ENCODE assay signal across 8 cellular contexts in genomic region chr5:102865171-102865509, GRCh38.
DNase-seq lines count a peak whose midpoint lies in the region; ATAC-seq and TF ChIP-seq lines count a peak whose summit lies in the region.

No MANE protein-coding gene starts in this region.

- peak overlapping the region; percentile 62; the same call in 1 of the 2 replicates for H3K4me3 ChIP-seq in iPS DF 6.9 (ENCODE audit: low read length)
- no peak overlapping the region for H3K4me3 ChIP-seq in WERI-Rb-1 (ENCODE audit: low read depth, low read length)

- WGBS in iPS DF 6.9 (ENCODE audit: insufficient coverage, insufficient read length), result no CpG with 5 or more reads among the region's 3 CpGs

- peaks cover 63% of the 10 kb centered on the region for H3K36me3 Mint-ChIP-seq in activated T-helper 17 cell treated with anti-CD3 and anti-CD28 coated beads, Interleukin-2, amount 50 U/mL, for 72 hours (ENCODE audit: low read depth)
- peaks cover 52% of the 10 kb centered on the region for H3K36me3 Mint-ChIP-seq in stimulated activated effector memory CD8-positive, alpha-beta T cell treated with anti-CD3 and anti-CD28 coated beads, Interleukin-12 subunit alpha, Interleukin-12 subunit beta, amount 100 ng/mL, for 72 hours

- peaks cover 7% of the 10 kb centered on the region for H3K27me3 Mint-ChIP-seq in activated T-helper 17 cell treated with anti-CD3 and anti-CD28 coated beads, Interleukin-2, amount 50 U/mL, for 72 hours

- H3K4me3 Mint-ChIP-seq in activated T-helper 17 cell treated with anti-CD3 and anti-CD28 coated beads, Interleukin-2, amount 50 U/mL, for 72 hours, result peak overlapping the region; percentile 73
- peak overlapping the region; percentile 68 for H3K4me3 Mint-ChIP-seq in stimulated activated effector memory CD8-positive, alpha-beta T cell treated with anti-CD3 and anti-CD28 coated beads, Interleukin-12 subunit alpha, Interleukin-12 subunit beta, amount 100 ng/mL, for 72 hours

- no peak for TF ChIP-seq CTCF in WERI-Rb-1 (IDR thresholded peaks at IDR 0.05; ENCODE audit: low read depth, low read length)

- H3K36me3 ChIP-seq in iPS DF 6.9 (ENCODE audit: control insufficient read depth, insufficient read depth, low read length) (no peaks in the 10 kb centered on the region), WERI-Rb-1 (0 out of 2 replicates have a peak, but pooled peaks cover 2% of the 10 kb centered on the region)

- peak overlapping the region; percentile 12 for H3K27ac Mint-ChIP-seq in activated T-helper 17 cell treated with anti-CD3 and anti-CD28 coated beads, Interleukin-2, amount 50 U/mL, for 72 hours
- H3K27ac Mint-ChIP-seq in stimulated activated effector memory CD8-positive, alpha-beta T cell treated with anti-CD3 and anti-CD28 coated beads, Interleukin-12 subunit alpha, Interleukin-12 subunit beta, amount 100 ng/mL, for 72 hours, result peak overlapping the region; percentile 74

- peaks cover 3% of the 10 kb centered on the region; the same call in 1 of the 2 replicates for H3K4me1 ChIP-seq in iPS DF 6.9 (ENCODE audit: control insufficient read depth, insufficient read depth, low read length)

- H3K27ac ChIP-seq in iPS DF 6.9 (ENCODE audit: low read length) (no peak overlapping the region), WERI-Rb-1 (no peak overlapping the region)

- no peak for ATAC-seq in activated T-helper 17 cell treated with anti-CD3 and anti-CD28 coated beads, Interleukin-2, amount 50 U/mL, for 72 hours (replicated peaks)
- no peak for ATAC-seq in stimulated activated effector memory CD8-positive, alpha-beta T cell treated with anti-CD3 and anti-CD28 coated beads, Interleukin-12 subunit alpha, Interleukin-12 subunit beta, amount 100 ng/mL, for 72 hours
- no peak for ATAC-seq in GM21737 (IDR thresholded peaks at IDR 0.05; ENCODE audit: unreplicated experiment)
- no peak for ATAC-seq in HG03196 (IDR thresholded peaks at IDR 0.05; ENCODE audit: unreplicated experiment)

- H3K27me3 ChIP-seq in iPS DF 6.9 (ENCODE audit: control insufficient read depth, insufficient read depth, low read length) (no peaks in the 10 kb centered on the region), WERI-Rb-1 (ENCODE audit: insufficient read depth, low read depth, severe bottlenecking) (no peaks in the 10 kb centered on the region)

- H3K4me1 Mint-ChIP-seq in activated T-helper 17 cell treated with anti-CD3 and anti-CD28 coated beads, Interleukin-2, amount 50 U/mL, for 72 hours, result peaks cover 17% of the 10 kb centered on the region
- H3K4me1 Mint-ChIP-seq in stimulated activated effector memory CD8-positive, alpha-beta T cell treated with anti-CD3 and anti-CD28 coated beads, Interleukin-12 subunit alpha, Interleukin-12 subunit beta, amount 100 ng/mL, for 72 hours, result peaks cover 29% of the 10 kb centered on the region

- no peaks in the 10 kb centered on the region for H3K9me3 ChIP-seq in iPS DF 6.9 (ENCODE audit: control insufficient read depth, insufficient read depth, low read length)
- no peaks in the 10 kb centered on the region for H3K9me3 ChIP-seq in WERI-Rb-1 (ENCODE audit: severe bottlenecking)

- peaks cover 8% of the 10 kb centered on the region for H3K9me3 Mint-ChIP-seq in activated T-helper 17 cell treated with anti-CD3 and anti-CD28 coated beads, Interleukin-2, amount 50 U/mL, for 72 hours
- no peaks in the 10 kb centered on the region for H3K9me3 Mint-ChIP-seq in stimulated activated effector memory CD8-positive, alpha-beta T cell treated with anti-CD3 and anti-CD28 coated beads, Interleukin-12 subunit alpha, Interleukin-12 subunit beta, amount 100 ng/mL, for 72 hours

- DNase-seq in NCI-H1092 treated with DMSO at 0.1 percent for 48 hours (lab: John Stamatoyannopoulos, UW), result peak; percentile 56
- no peak for DNase-seq in NCI-H1092 (lab: John Stamatoyannopoulos, UW)
- no peak for DNase-seq in iPS DF 6.9 (ENCODE audit: low read depth, low spot score)
- no peak for DNase-seq in stimulated activated effector memory CD8-positive, alpha-beta T cell treated with anti-CD3 and anti-CD28 coated beads, Interleukin-12 subunit alpha, Interleukin-12 subunit beta, amount 100 ng/mL, for 72 hours (ENCODE audit: low spot score in 2 of 2)
- DNase-seq in WERI-Rb-1, result no peak
